In genomic region chr6:4805553-4806307, GRCh38 we compare ENCODE assay signal across 8 cellular contexts. TPM values are rescaled to one million over a fixed set of nuclear protein-coding genes. Genes with fewer than 3 reads are reported as not detected.
A peak's percentile ranks its signal among the peaks of the same experiment; 100 is the strongest.
DNase-seq lines count a peak whose midpoint lies in the region; ATAC-seq and TF ChIP-seq lines count a peak whose summit lies in the region.

No MANE protein-coding gene starts in this region.

- H3K27ac ChIP-seq in naive thymus-derived CD4-positive, alpha-beta T cell (ENCODE audit: low read depth, low read length): no peak overlapping the region

- no peaks in the 10 kb centered on the region for H3K27me3 Mint-ChIP-seq in naive thymus-derived CD4-positive, alpha-beta T cell

- CTCF ChIA-PET in naive thymus-derived CD4-positive, alpha-beta T cell (lab: Charles Lee): interaction anchor here (0.6 to 0.8 kb wide), 3 partner anchors 69 to 584 kb away, joined by 3 read pairs; no protein-coding TSS in a partner anchor

- peak overlapping the region in 2 of 9 donors; percentile 39 to 54 for H3K27ac Mint-ChIP-seq in naive thymus-derived CD4-positive, alpha-beta T cell

- TF ChIP-seq POLR2A in erythroblast (IDR thresholded peaks at IDR 0.05; ENCODE audit: low read length): no peak

- peak; percentile 30 for ATAC-seq in naive thymus-derived CD4-positive, alpha-beta T cell
- ATAC-seq in GM18498 (IDR thresholded peaks at IDR 0.05; ENCODE audit: unreplicated experiment): no peak
- no peak for ATAC-seq in HG03139 (IDR thresholded peaks at IDR 0.05; ENCODE audit: unreplicated experiment)
- ATAC-seq in HG03108 (IDR thresholded peaks at IDR 0.05; ENCODE audit: unreplicated experiment): no peak

- POLR2A ChIA-PET in naive thymus-derived CD4-positive, alpha-beta T cell (lab: Charles Lee): interaction anchor here (0.5 kb wide), 1 partner anchor 744 kb away, joined by 3 read pairs; no protein-coding TSS in a partner anchor

- DNase-seq in DMS53 (lab: John Stamatoyannopoulos, UW) (peak; percentile 85), HT-29 (ENCODE audit: low spot score) (peak; percentile 72), RPMI7951 (ENCODE audit: low read depth) (peak; percentile 24), erythroblast (lab: John Stamatoyannopoulos, UW) (peak; percentile 34 to 62)
- DNase-seq in naive thymus-derived CD4-positive, alpha-beta T cell: peak in 4 of 9 donors; percentile 15 to 22 (median 20)

- peak overlapping the region in 3 of 10 donors; percentile 18 to 65 (median 22) for H3K4me3 Mint-ChIP-seq in naive thymus-derived CD4-positive, alpha-beta T cell

- H3K27me3 ChIP-seq in naive thymus-derived CD4-positive, alpha-beta T cell (ENCODE audit: control insufficient read depth in 2 of 2, insufficient read depth in 2 of 2, low read length in 2 of 2): no peaks in the 10 kb centered on the region

- peaks cover 24 to 91% (median 77%) of the 10 kb centered on the region in 7 donors for H3K4me1 Mint-ChIP-seq in naive thymus-derived CD4-positive, alpha-beta T cell

- no peak overlapping the region for H3K4me3 ChIP-seq in naive thymus-derived CD4-positive, alpha-beta T cell (ENCODE audit: low read length)

- intact Hi-C loops in naive thymus-derived CD4-positive, alpha-beta T cell (cut with micrococcal nuclease): loop anchor here in 1 of 2 donors (2.0 kb wide), 1 partner anchor 29 kb away; the partner anchor contains the start of gene CDYL

- no peaks in the 10 kb centered on the region for H3K36me3 ChIP-seq in naive thymus-derived CD4-positive, alpha-beta T cell (ENCODE audit: control insufficient read depth in 2 of 3, insufficient read depth in 3 of 3, low read length in 3 of 3)

- H3K9me3 ChIP-seq in naive thymus-derived CD4-positive, alpha-beta T cell (ENCODE audit: control insufficient read depth in 2 of 3, low read length in 3 of 3): no peaks in the 10 kb centered on the region

- H3K9me3 Mint-ChIP-seq in naive thymus-derived CD4-positive, alpha-beta T cell: peaks cover 0 to 33% (median 11%) of the 10 kb centered on the region in 11 donors

- peaks cover 5 to 22% (median 15%) of the 10 kb centered on the region in 5 donors for H3K36me3 Mint-ChIP-seq in naive thymus-derived CD4-positive, alpha-beta T cell

- H3K4me1 ChIP-seq in naive thymus-derived CD4-positive, alpha-beta T cell (ENCODE audit: control insufficient read depth in 2 of 2, insufficient read depth in 2 of 2, low read length in 2 of 2): peaks cover 0 to 3% of the 10 kb centered on the region in 2 donors

RNA-seq across cellular contexts. Expression of gene CDYL, which starts 29.5 kb away (rescaled TPM):
- total RNA-seq in HT-29 (2014; rRNA removed; shearing (Covaris generic)): 33.1 and 41.6 TPM in 2 replicates
- 16.8 and 23.2 TPM in 2 replicates for total RNA-seq in RPMI7951 (2014; rRNA removed; shearing (Covaris generic))
- 10 to 100 TPM; 25.5 to 43.3 (median 35.1) TPM for total RNA-seq in naive thymus-derived CD4-positive, alpha-beta T cell
- 1 to 10 TPM; 3.6 to 4.2 TPM for polyA plus RNA-seq in naive thymus-derived CD4-positive, alpha-beta T cell
